ENCODE assay signal across 21 cellular contexts in genomic region chr4:2732526-2732925, GRCh38. TPM values are rescaled to one million over a fixed set of nuclear protein-coding genes. Genes with fewer than 3 reads are reported as not detected.
A peak's percentile ranks its signal among the peaks of the same experiment; 100 is the strongest.
DNase-seq lines count a peak whose midpoint lies in the region; ATAC-seq and TF ChIP-seq lines count a peak whose summit lies in the region.
"Had no signal": no experiment of that assay in that cellular context is flagged by ENCODE, and none has a peak within 500 bp of the region (broad histone marks: within the 10 kb centered on the region; RNA-seq: fewer than 3 reads in every experiment).

No MANE protein-coding gene starts in this region.

- TF ChIP-seq CTCF in Panc1 (IDR thresholded peaks at IDR 0.05), result no peak
- no peak for TF ChIP-seq CTCF in glutamatergic neuron (IDR thresholded peaks at IDR 0.05; ENCODE audit: partially characterized antibody, unreplicated experiment)
- no peak for TF ChIP-seq CTCF in sigmoid colon (IDR thresholded peaks at IDR 0.05)

- peaks cover 21% of the 10 kb centered on the region for H3K36me3 Mint-ChIP-seq in activated naive CD4-positive, alpha-beta T cell treated with anti-CD3 and anti-CD28 coated beads, Interleukin-2, amount 50 U/mL, for 24 hours
- H3K36me3 Mint-ChIP-seq in glutamatergic neuron (ENCODE audit: unreplicated experiment), result peaks cover 20% of the 10 kb centered on the region

- H3K36me3 ChIP-seq in Panc1 (ENCODE audit: control insufficient read depth, insufficient read depth, low read length) (no peaks in the 10 kb centered on the region; the same call in 1 of the 2 replicates), sigmoid colon (peaks cover 10 to 53% (median 22%) of the 10 kb centered on the region in 4 donors)

- TF ChIP-seq POLR2A in sigmoid colon (IDR thresholded peaks at IDR 0.05), result no peak

- peak overlapping the region; percentile 19 for H3K27ac Mint-ChIP-seq in activated naive CD4-positive, alpha-beta T cell treated with anti-CD3 and anti-CD28 coated beads, Interleukin-2, amount 50 U/mL, for 24 hours
- peak overlapping the region; percentile 62 for H3K27ac Mint-ChIP-seq in glutamatergic neuron (ENCODE audit: unreplicated experiment)
- H3K27ac Mint-ChIP-seq: activated CD4-positive, alpha-beta T cell treated with anti-CD3 and anti-CD28 coated beads, Interleukin-2, amount 10 ng/mL, durations not matched to agents 7 days and 5 days; activated T-helper 2 cell treated with anti-CD3 and anti-CD28 coated beads, Interferon-gamma antibody, Interleukin-2, Interleukin-4, amounts not matched to agents 10 μg/mL and 5 μg/mL and 100 μg/mL, durations not matched to agents 14 hours and 24 hours and 36 hours had no signal

- no peaks in the 10 kb centered on the region for H3K4me1 Mint-ChIP-seq in activated naive CD4-positive, alpha-beta T cell treated with anti-CD3 and anti-CD28 coated beads, Interleukin-2, amount 50 U/mL, for 24 hours
- H3K4me1 Mint-ChIP-seq in glutamatergic neuron (ENCODE audit: low read depth, unreplicated experiment), result peaks cover 5% of the 10 kb centered on the region
- H3K4me1 Mint-ChIP-seq: activated CD4-positive, alpha-beta T cell treated with anti-CD3 and anti-CD28 coated beads, Interleukin-2, amount 10 ng/mL, durations not matched to agents 7 days and 5 days had no signal

- POLR2A ChIA-PET in Panc1 (lab: Charles Lee), result no interaction called here

- no peaks in the 10 kb centered on the region for H3K9me3 ChIP-seq in Panc1 (ENCODE audit: control insufficient read depth, insufficient read depth, low read depth, low read length)
- no peaks in the 10 kb centered on the region for H3K9me3 ChIP-seq in sigmoid colon

- H3K27me3 Mint-ChIP-seq in activated naive CD4-positive, alpha-beta T cell treated with anti-CD3 and anti-CD28 coated beads, Interleukin-2, amount 50 U/mL, for 24 hours, result no peaks in the 10 kb centered on the region
- peaks cover 6% of the 10 kb centered on the region for H3K27me3 Mint-ChIP-seq in glutamatergic neuron (ENCODE audit: unreplicated experiment)
- H3K27me3 Mint-ChIP-seq: activated CD4-positive, alpha-beta T cell treated with anti-CD3 and anti-CD28 coated beads, Interleukin-2, amount 10 ng/mL, durations not matched to agents 7 days and 5 days had no signal

- H3K27ac ChIP-seq in Panc1 (ENCODE audit: low read length) (no peak overlapping the region), sigmoid colon (no peak overlapping the region)
- H3K27ac ChIP-seq: SJCRH30, skin epidermis had no signal

- DNase-seq in activated naive CD4-positive, alpha-beta T cell (lab: John Stamatoyannopoulos, UW), result no peak
- DNase-seq in Panc1 (ENCODE audit: low read depth, low spot score) (no peak), glutamatergic neuron (no peak), sigmoid colon (peak; percentile 60), NCI-H2107 (lab: John Stamatoyannopoulos, UW) (no peak), NCI-H2227 (lab: John Stamatoyannopoulos, UW; ENCODE audit: unreplicated experiment) (no peak)
- DNase-seq: activated CD4-positive, alpha-beta T cell treated with anti-CD3 and anti-CD28 coated beads, Interleukin-2, amount 10 ng/mL, durations not matched to agents 7 days and 5 days; COR-L47; mammary epithelial cell; NCI-H1048; NCI-H1694 treated with DMSO at 0.1 percent for 48 hours; NCI-H2171 treated with DMSO at 0.1 percent for 48 hours; NCI-H526; SJCRH30; stimulated activated CD4-positive, alpha-beta T cell treated with anti-CD3 and anti-CD28 coated beads, Interleukin-1b, Interleukin-23, amount 100 ng/mL, for 48 hours; T-helper 2 cell had no signal

- TF ChIP-seq EP300 in sigmoid colon (IDR thresholded peaks at IDR 0.05), result no peak

- H3K4me1 ChIP-seq in Panc1 (ENCODE audit: control insufficient read depth, insufficient read depth, low read length), result no peaks in the 10 kb centered on the region
- H3K4me1 ChIP-seq in sigmoid colon, result no peaks in the 10 kb centered on the region
- H3K4me1 ChIP-seq: SJCRH30 had no signal

- H3K9me3 Mint-ChIP-seq in activated naive CD4-positive, alpha-beta T cell treated with anti-CD3 and anti-CD28 coated beads, Interleukin-2, amount 50 U/mL, for 24 hours, result peaks cover 9% of the 10 kb centered on the region
- peaks cover 14% of the 10 kb centered on the region for H3K9me3 Mint-ChIP-seq in glutamatergic neuron (ENCODE audit: unreplicated experiment)

- H3K4me3 ChIP-seq in Panc1 (ENCODE audit: low read depth in 2 of 2, low read length in 2 of 2) (no peak overlapping the region), sigmoid colon (no peak overlapping the region)
- H3K4me3 ChIP-seq: GM12878, SJCRH30, skin epidermis had no signal

- BruUV-seq in Panc1 (replicated peaks; lab: Mats Ljungman, UMichigan), result no TSS peak

- intact Hi-C loops in Panc1 (cut with micrococcal nuclease; ENCODE audit: unreplicated experiment) (no loop called here), sigmoid colon (cut with DNase I) (no loop called here)

- CTCF ChIA-PET in Panc1 (lab: Charles Lee), result no interaction called here

- in situ Hi-C loops in Panc1 (cut with HindIII; ENCODE audit: low pct_unique_long_range_greater_than_20kb, low sequenced_read_pairs), result no loop called here

- no peaks in the 10 kb centered on the region for H3K27me3 ChIP-seq in Panc1 (ENCODE audit: control insufficient read depth, insufficient read depth, low read length)
- no peaks in the 10 kb centered on the region for H3K27me3 ChIP-seq in sigmoid colon
- H3K27me3 ChIP-seq: SJCRH30 had no signal

- ATAC-seq in Panc1, result 0 out of 2 replicates have a peak, but pooled peaks have one; percentile 19
- ATAC-seq in GM18873 (IDR thresholded peaks at IDR 0.05; ENCODE audit: low FRiP score, unreplicated experiment), result no peak

- WGBS in sigmoid colon, 2 donors, result 90 to 95% methylated on average over 6 of the region's 6 CpGs

- no peak overlapping the region for H3K4me3 Mint-ChIP-seq in activated naive CD4-positive, alpha-beta T cell treated with anti-CD3 and anti-CD28 coated beads, Interleukin-2, amount 50 U/mL, for 24 hours
- no peak overlapping the region for H3K4me3 Mint-ChIP-seq in glutamatergic neuron (ENCODE audit: unreplicated experiment)
- H3K4me3 Mint-ChIP-seq: activated CD4-positive, alpha-beta T cell treated with anti-CD3 and anti-CD28 coated beads, Interleukin-2, amount 10 ng/mL, durations not matched to agents 7 days and 5 days had no signal

RNA-seq across cellular contexts. Expression of gene TNIP2, which starts 23.6 kb away (rescaled TPM):
- total RNA-seq in Panc1 (2021; ENCODE audit: unreplicated experiment) (60.3 TPM), glutamatergic neuron (ENCODE audit: unreplicated experiment) (25.4 TPM), sigmoid colon (10 to 100 TPM; 56.3 to 68.8 (median 66.9) TPM)
- polyA plus RNA-seq in Panc1 (2012; ENCODE audit: insufficient read length), result 59.6 TPM
- 10 to 100 TPM; 51.7 to 65.0 (median 51.8) TPM for polyA plus RNA-seq in sigmoid colon
